In genomic region chr21:42785666-42786427, GRCh38 we compare ENCODE assay signal across 1 cellular context.
TF ChIP-seq lines count a peak whose summit lies in the region.

No MANE protein-coding gene starts in this region.

TF ChIP-seq in HepG2, 621 proteins besides CTCF, POLR2A, EP300 and RAD21:
- TF ChIP-seq STAG1 (CRISPR knock-in tag; IDR thresholded peaks at IDR 0.05): no peak
- TF ChIP-seq MNT (IDR thresholded peaks at IDR 0.05): peak; percentile 27; the same call in 1 of the 2 replicates
